Comparison of ENCODE assay signal across 2 cellular contexts in genomic region chr5:176591667-176592066, GRCh38.
TF ChIP-seq lines count a peak whose summit lies in the region.

No MANE protein-coding gene starts in this region.

TF ChIP-seq in HEK293, 187 proteins besides CTCF, POLR2A, EP300 and RAD21 (continues in another document):
- peak; percentile 86; the same call in 1 of the 2 replicates for TF ChIP-seq ZFP41 (tag by site-specific recombination; IDR thresholded peaks at IDR 0.05; ENCODE audit: borderline replicate concordance)
- TF ChIP-seq SCRT1 (tag by site-specific recombination; IDR thresholded peaks at IDR 0.05; ENCODE audit: borderline replicate concordance), result 0 out of 2 replicates have a peak, but pooled peaks have one; percentile 49
- peak; percentile 99 for TF ChIP-seq ZNF155 (tag by site-specific recombination; IDR thresholded peaks at IDR 0.05)
- TF ChIP-seq PRDM2 (tag by site-specific recombination; IDR thresholded peaks at IDR 0.05; ENCODE audit: borderline replicate concordance), result peak; percentile 98; the same call in 1 of the 2 replicates
- TF ChIP-seq ZNF704 (tag by site-specific recombination; IDR thresholded peaks at IDR 0.05), result 0 out of 2 replicates have a peak, but pooled peaks have one; percentile 52
- peak; percentile 72; the same call in 1 of the 2 replicates for TF ChIP-seq ZNF530 (tag by site-specific recombination; IDR thresholded peaks at IDR 0.05; ENCODE audit: low read depth)
- TF ChIP-seq ZNF10 (tag by site-specific recombination; IDR thresholded peaks at IDR 0.05), result peak; percentile 65; the same call in 1 of the 2 replicates
- TF ChIP-seq ZNF514 (tag by site-specific recombination; IDR thresholded peaks at IDR 0.05), result peak; percentile 93; the same call in 1 of the 2 replicates
- TF ChIP-seq ZNF302 (tag by site-specific recombination; IDR thresholded peaks at IDR 0.05; ENCODE audit: low read depth), result peak; percentile 93; the same call in 1 of the 2 replicates
- TF ChIP-seq ZNF239 (tag by site-specific recombination; IDR thresholded peaks at IDR 0.05), result peak; percentile 96
- peak; percentile 90; the same call in 1 of the 2 replicates for TF ChIP-seq ZNF248 (tag by site-specific recombination; IDR thresholded peaks at IDR 0.05)
- peak; percentile 72; the same call in 1 of the 2 replicates for TF ChIP-seq SALL2 (tag by site-specific recombination; IDR thresholded peaks at IDR 0.05; ENCODE audit: borderline replicate concordance)
- peak; percentile 88; the same call in 1 of the 2 replicates for TF ChIP-seq ZNF169 (tag by site-specific recombination; IDR thresholded peaks at IDR 0.05)
- TF ChIP-seq ZNF175 (tag by site-specific recombination; IDR thresholded peaks at IDR 0.05), result peak; percentile 99; the same call in 1 of the 2 replicates
- TF ChIP-seq ZNF701 (tag by site-specific recombination; IDR thresholded peaks at IDR 0.05), result peak; percentile 84; the same call in 1 of the 2 replicates
- TF ChIP-seq ZNF146 (tag by site-specific recombination; IDR thresholded peaks at IDR 0.05), result 0 out of 2 replicates have a peak, but pooled peaks have one; percentile 56
- peak; percentile 96 for TF ChIP-seq ZNF513 (tag by site-specific recombination; IDR thresholded peaks at IDR 0.05)
- peak; percentile 85 for TF ChIP-seq ZNF707 (tag by site-specific recombination; IDR thresholded peaks at IDR 0.05)

TF ChIP-seq in K562, 482 proteins besides CTCF, POLR2A, EP300 and RAD21:
- TF ChIP-seq TSC22D4 (tag; IDR thresholded peaks at IDR 0.05), result 0 out of 2 replicates have a peak, but pooled peaks have one; percentile 40
TF ChIP-seq in K562: peak in this region for 1; not testable (repeated sequence) for 481.
